ENCODE assay signal across 18 cellular contexts in the genomic region with DNA sequence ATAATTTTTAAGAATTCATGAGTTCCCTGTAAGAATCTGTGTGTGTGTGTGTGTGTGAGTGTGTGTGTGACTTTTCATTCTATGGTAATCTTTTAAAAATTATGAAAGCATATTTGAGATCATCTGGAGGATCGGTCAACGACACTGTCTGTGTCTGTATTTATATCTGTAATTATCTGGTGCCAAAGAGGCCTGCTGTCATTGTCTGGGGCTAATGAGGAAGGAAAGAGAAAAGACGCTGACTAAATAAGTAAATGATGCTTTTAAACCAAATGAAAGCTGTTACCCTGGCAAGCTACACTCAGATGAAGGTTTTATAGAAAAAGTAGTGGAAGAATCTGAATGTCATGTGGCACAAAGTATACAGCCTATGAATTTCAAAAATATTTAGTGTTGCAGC.
"Had no signal": no experiment of that assay in that cellular context is flagged by ENCODE, and none has a peak within 500 bp of the region (broad histone marks: within the 10 kb centered on the region; RNA-seq: fewer than 3 reads in every experiment).

No MANE protein-coding gene starts in this region.

- ATAC-seq: activated naive CD4-positive, alpha-beta T cell treated with anti-CD3 and anti-CD28 coated beads, Interleukin-2, amount 50 U/mL, for 72 hours; activated T-cell treated with anti-CD3 and anti-CD28 coated beads, Interleukin-2, amount 50 U/mL, for 72 hours; left cardiac atrium; naive thymus-derived CD8-positive, alpha-beta T cell; right cardiac atrium had no signal

- H3K4me1 ChIP-seq: breast epithelium had no signal

- H3K9me3 ChIP-seq: breast epithelium, tibial nerve had no signal

- H3K36me3 ChIP-seq: breast epithelium, neural progenitor cell, tibial nerve had no signal

- H3K4me2 ChIP-seq: neural progenitor cell had no signal

- H3K27ac ChIP-seq: breast epithelium, neural progenitor cell, tibial nerve had no signal

- DNase-seq: activated CD4-positive, alpha-beta T cell treated with anti-CD3 and anti-CD28 coated beads for 4 hours; activated CD4-positive, alpha-beta T cell treated with anti-CD3 and anti-CD28 coated beads, Interleukin-2, amount 50 U/mL, for 4 hours; activated naive CD4-positive, alpha-beta T cell; activated T-cell treated with anti-CD3 and anti-CD28 coated beads for 4 hours; activated T-cell treated with anti-CD3 and anti-CD28 coated beads, Interleukin-2, amount 50 U/mL, for 72 hours; central memory CD4-positive, alpha-beta T cell; head of caudate nucleus; hippocampal formation; left cardiac atrium; naive thymus-derived CD8-positive, alpha-beta T cell; occipital lobe; right cardiac atrium; stimulated activated CD4-positive, alpha-beta T cell treated with anti-CD3 and anti-CD28 coated beads, Interleukin-2, amount 100 ng/mL, for 48 hours; stimulated activated naive CD4-positive, alpha-beta T cell treated with Interleukin-2 at 50 U/mL for 16 hours had no signal

- H2AFZ ChIP-seq: neural progenitor cell had no signal

- H3K4me3 ChIP-seq: breast epithelium, neural progenitor cell, tibial nerve had no signal

- H3K27me3 ChIP-seq: breast epithelium, neural progenitor cell, tibial nerve had no signal
